1 cellular context compared by ENCODE assay signal in the genomic region with DNA sequence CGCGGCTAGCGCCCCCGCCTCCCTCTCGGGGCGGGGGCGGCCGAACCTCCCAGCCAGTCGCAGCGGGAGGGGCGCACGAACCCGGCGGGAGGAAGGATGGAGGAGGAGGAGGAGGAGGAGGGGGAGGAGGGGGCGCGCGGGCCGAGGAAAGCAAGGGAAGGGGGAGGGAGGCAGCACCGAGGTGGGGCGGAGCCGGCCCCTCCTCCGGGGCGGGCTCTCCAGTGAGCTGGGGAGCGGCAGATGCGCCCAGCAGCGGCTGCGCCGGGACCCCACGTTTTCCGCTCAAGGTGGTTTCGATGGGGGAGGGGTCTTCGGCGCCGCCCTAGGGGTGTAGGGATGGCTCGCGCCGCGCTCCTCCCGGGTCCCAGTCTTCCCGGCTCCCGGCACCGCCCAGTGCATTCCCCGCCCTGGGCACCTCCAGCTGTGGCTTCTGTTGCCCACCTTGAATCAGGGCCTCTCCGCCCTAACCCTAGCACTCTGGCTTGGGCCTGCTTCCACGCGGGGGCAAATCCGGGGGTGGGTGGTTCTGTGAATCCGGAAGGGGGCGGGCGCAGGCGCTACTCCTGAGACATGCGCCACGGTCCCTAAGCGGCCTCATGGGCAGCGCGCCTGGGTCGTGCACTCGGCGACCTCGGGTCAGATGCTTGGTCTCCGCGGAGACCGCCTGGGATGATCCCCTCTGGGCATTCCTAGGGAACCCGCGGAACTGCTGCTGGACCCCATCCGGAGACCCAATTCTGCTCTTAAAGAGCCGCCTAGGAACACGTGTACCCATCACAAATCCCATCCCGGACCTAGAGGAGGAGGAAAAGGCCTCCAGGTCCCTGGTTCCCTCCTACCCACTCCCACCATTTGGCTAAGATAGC.
TF ChIP-seq lines count a peak whose summit lies in the region.

A gene with protein sequence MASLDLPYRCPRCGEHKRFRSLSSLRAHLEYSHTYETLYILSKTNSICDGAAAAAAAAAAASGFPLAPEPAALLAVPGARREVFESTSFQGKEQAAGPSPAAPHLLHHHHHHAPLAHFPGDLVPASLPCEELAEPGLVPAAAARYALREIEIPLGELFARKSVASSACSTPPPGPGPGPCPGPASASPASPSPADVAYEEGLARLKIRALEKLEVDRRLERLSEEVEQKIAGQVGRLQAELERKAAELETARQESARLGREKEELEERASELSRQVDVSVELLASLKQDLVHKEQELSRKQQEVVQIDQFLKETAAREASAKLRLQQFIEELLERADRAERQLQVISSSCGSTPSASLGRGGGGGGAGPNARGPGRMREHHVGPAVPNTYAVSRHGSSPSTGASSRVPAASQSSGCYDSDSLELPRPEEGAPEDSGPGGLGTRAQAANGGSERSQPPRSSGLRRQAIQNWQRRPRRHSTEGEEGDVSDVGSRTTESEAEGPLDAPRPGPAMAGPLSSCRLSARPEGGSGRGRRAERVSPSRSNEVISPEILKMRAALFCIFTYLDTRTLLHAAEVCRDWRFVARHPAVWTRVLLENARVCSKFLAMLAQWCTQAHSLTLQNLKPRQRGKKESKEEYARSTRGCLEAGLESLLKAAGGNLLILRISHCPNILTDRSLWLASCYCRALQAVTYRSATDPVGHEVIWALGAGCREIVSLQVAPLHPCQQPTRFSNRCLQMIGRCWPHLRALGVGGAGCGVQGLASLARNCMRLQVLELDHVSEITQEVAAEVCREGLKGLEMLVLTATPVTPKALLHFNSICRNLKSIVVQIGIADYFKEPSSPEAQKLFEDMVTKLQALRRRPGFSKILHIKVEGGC (minus strand): TSS at position 183 of the 866 bp plus-strand sequence. CDS start 14,848 bp downstream, outside the sequence.

TF ChIP-seq in K562, 482 proteins besides CTCF, POLR2A, EP300 and RAD21 (continued from another document and continues in another):
- TF ChIP-seq, protein P1, sequence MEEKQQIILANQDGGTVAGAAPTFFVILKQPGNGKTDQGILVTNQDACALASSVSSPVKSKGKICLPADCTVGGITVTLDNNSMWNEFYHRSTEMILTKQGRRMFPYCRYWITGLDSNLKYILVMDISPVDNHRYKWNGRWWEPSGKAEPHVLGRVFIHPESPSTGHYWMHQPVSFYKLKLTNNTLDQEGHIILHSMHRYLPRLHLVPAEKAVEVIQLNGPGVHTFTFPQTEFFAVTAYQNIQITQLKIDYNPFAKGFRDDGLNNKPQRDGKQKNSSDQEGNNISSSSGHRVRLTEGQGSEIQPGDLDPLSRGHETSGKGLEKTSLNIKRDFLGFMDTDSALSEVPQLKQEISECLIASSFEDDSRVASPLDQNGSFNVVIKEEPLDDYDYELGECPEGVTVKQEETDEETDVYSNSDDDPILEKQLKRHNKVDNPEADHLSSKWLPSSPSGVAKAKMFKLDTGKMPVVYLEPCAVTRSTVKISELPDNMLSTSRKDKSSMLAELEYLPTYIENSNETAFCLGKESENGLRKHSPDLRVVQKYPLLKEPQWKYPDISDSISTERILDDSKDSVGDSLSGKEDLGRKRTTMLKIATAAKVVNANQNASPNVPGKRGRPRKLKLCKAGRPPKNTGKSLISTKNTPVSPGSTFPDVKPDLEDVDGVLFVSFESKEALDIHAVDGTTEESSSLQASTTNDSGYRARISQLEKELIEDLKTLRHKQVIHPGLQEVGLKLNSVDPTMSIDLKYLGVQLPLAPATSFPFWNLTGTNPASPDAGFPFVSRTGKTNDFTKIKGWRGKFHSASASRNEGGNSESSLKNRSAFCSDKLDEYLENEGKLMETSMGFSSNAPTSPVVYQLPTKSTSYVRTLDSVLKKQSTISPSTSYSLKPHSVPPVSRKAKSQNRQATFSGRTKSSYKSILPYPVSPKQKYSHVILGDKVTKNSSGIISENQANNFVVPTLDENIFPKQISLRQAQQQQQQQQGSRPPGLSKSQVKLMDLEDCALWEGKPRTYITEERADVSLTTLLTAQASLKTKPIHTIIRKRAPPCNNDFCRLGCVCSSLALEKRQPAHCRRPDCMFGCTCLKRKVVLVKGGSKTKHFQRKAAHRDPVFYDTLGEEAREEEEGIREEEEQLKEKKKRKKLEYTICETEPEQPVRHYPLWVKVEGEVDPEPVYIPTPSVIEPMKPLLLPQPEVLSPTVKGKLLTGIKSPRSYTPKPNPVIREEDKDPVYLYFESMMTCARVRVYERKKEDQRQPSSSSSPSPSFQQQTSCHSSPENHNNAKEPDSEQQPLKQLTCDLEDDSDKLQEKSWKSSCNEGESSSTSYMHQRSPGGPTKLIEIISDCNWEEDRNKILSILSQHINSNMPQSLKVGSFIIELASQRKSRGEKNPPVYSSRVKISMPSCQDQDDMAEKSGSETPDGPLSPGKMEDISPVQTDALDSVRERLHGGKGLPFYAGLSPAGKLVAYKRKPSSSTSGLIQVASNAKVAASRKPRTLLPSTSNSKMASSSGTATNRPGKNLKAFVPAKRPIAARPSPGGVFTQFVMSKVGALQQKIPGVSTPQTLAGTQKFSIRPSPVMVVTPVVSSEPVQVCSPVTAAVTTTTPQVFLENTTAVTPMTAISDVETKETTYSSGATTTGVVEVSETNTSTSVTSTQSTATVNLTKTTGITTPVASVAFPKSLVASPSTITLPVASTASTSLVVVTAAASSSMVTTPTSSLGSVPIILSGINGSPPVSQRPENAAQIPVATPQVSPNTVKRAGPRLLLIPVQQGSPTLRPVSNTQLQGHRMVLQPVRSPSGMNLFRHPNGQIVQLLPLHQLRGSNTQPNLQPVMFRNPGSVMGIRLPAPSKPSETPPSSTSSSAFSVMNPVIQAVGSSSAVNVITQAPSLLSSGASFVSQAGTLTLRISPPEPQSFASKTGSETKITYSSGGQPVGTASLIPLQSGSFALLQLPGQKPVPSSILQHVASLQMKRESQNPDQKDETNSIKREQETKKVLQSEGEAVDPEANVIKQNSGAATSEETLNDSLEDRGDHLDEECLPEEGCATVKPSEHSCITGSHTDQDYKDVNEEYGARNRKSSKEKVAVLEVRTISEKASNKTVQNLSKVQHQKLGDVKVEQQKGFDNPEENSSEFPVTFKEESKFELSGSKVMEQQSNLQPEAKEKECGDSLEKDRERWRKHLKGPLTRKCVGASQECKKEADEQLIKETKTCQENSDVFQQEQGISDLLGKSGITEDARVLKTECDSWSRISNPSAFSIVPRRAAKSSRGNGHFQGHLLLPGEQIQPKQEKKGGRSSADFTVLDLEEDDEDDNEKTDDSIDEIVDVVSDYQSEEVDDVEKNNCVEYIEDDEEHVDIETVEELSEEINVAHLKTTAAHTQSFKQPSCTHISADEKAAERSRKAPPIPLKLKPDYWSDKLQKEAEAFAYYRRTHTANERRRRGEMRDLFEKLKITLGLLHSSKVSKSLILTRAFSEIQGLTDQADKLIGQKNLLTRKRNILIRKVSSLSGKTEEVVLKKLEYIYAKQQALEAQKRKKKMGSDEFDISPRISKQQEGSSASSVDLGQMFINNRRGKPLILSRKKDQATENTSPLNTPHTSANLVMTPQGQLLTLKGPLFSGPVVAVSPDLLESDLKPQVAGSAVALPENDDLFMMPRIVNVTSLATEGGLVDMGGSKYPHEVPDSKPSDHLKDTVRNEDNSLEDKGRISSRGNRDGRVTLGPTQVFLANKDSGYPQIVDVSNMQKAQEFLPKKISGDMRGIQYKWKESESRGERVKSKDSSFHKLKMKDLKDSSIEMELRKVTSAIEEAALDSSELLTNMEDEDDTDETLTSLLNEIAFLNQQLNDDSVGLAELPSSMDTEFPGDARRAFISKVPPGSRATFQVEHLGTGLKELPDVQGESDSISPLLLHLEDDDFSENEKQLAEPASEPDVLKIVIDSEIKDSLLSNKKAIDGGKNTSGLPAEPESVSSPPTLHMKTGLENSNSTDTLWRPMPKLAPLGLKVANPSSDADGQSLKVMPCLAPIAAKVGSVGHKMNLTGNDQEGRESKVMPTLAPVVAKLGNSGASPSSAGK (IDR thresholded peaks at IDR 0.05), result 0 out of 2 replicates have a peak, but pooled peaks have one; percentile 48
- TF ChIP-seq ZKSCAN8 (CRISPR knock-in tag; IDR thresholded peaks at IDR 0.05), result no peak
- TF ChIP-seq POLR2G (IDR thresholded peaks at IDR 0.05; ENCODE audit: low read depth, low read length), result peak; percentile 72
- TF ChIP-seq, protein P2, sequence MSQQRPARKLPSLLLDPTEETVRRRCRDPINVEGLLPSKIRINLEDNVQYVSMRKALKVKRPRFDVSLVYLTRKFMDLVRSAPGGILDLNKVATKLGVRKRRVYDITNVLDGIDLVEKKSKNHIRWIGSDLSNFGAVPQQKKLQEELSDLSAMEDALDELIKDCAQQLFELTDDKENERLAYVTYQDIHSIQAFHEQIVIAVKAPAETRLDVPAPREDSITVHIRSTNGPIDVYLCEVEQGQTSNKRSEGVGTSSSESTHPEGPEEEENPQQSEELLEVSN (IDR thresholded peaks at IDR 0.05; ENCODE audit: borderline replicate concordance in 1 of 2, extremely low read depth in 1 of 2, insufficient read depth in 1 of 2, insufficient read length in 1 of 2, low read depth in 1 of 2, low read length in 1 of 2, poor library complexity in 1 of 2, severe bottlenecking in 1 of 2), result peak; percentile 38 to 62
- no peak for TF ChIP-seq ILK (tag; IDR thresholded peaks at IDR 0.05; ENCODE audit: borderline replicate concordance, low read depth)
- TF ChIP-seq ZBED1 (IDR thresholded peaks at IDR 0.05), result 0 out of 2 replicates have a peak, but pooled peaks have one; percentile 20
- TF ChIP-seq, protein P3, sequence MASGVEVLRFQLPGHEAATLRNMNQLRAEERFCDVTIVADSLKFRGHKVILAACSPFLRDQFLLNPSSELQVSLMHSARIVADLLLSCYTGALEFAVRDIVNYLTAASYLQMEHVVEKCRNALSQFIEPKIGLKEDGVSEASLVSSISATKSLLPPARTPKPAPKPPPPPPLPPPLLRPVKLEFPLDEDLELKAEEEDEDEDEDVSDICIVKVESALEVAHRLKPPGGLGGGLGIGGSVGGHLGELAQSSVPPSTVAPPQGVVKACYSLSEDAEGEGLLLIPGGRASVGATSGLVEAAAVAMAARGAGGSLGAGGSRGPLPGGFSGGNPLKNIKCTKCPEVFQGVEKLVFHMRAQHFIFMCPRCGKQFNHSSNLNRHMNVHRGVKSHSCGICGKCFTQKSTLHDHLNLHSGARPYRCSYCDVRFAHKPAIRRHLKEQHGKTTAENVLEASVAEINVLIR (CRISPR knock-in tag; IDR thresholded peaks at IDR 0.05), result no peak
- TF ChIP-seq GATA2 (CRISPR knock-in tag; IDR thresholded peaks at IDR 0.05), result no peak
- peak in 1 of 2 experiments; percentile 75 for TF ChIP-seq NCOA2 (IDR thresholded peaks at IDR 0.05; ENCODE audit: partially characterized antibody in 2 of 2)
- TF ChIP-seq, protein P4, sequence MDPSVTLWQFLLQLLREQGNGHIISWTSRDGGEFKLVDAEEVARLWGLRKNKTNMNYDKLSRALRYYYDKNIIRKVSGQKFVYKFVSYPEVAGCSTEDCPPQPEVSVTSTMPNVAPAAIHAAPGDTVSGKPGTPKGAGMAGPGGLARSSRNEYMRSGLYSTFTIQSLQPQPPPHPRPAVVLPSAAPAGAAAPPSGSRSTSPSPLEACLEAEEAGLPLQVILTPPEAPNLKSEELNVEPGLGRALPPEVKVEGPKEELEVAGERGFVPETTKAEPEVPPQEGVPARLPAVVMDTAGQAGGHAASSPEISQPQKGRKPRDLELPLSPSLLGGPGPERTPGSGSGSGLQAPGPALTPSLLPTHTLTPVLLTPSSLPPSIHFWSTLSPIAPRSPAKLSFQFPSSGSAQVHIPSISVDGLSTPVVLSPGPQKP (CRISPR knock-in tag; IDR thresholded peaks at IDR 0.05), result no peak
- TF ChIP-seq, protein P5, sequence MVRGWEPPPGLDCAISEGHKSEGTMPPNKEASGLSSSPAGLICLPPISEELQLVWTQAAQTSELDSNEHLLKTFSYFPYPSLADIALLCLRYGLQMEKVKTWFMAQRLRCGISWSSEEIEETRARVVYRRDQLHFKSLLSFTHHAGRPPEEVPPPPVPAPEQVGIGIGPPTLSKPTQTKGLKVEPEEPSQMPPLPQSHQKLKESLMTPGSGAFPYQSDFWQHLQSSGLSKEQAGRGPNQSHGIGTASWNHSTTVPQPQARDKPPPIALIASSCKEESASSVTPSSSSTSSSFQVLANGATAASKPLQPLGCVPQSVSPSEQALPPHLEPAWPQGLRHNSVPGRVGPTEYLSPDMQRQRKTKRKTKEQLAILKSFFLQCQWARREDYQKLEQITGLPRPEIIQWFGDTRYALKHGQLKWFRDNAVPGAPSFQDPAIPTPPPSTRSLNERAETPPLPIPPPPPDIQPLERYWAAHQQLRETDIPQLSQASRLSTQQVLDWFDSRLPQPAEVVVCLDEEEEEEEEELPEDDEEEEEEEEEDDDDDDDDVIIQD (CRISPR knock-in tag; IDR thresholded peaks at IDR 0.05), result no peak
- TF ChIP-seq MYC (IDR thresholded peaks at IDR 0.05; ENCODE audit: low read depth, low read length), result peak; percentile 54; the same call in 1 of the 2 replicates
- peak; percentile 33; the same call in 1 of the 2 replicates for TF ChIP-seq MYC (CRISPR knock-in tag; IDR thresholded peaks at IDR 0.05; ENCODE audit: borderline replicate concordance, low read depth)
- no peak for TF ChIP-seq ZNF431 (CRISPR knock-in tag; IDR thresholded peaks at IDR 0.05)
- TF ChIP-seq ELF2 (CRISPR knock-in tag; IDR thresholded peaks at IDR 0.05), result no peak
- TF ChIP-seq ZNF41 (CRISPR knock-in tag; conservative IDR thresholded peaks at IDR 0.05), result no peak
- 0 out of 2 replicates have a peak, but pooled peaks have one; percentile 62 for TF ChIP-seq ZNF695 (CRISPR knock-in tag; IDR thresholded peaks at IDR 0.05)
- TF ChIP-seq FOXA1 (IDR thresholded peaks at IDR 0.05; ENCODE audit: borderline replicate concordance), result no peak
- TF ChIP-seq, protein P6, sequence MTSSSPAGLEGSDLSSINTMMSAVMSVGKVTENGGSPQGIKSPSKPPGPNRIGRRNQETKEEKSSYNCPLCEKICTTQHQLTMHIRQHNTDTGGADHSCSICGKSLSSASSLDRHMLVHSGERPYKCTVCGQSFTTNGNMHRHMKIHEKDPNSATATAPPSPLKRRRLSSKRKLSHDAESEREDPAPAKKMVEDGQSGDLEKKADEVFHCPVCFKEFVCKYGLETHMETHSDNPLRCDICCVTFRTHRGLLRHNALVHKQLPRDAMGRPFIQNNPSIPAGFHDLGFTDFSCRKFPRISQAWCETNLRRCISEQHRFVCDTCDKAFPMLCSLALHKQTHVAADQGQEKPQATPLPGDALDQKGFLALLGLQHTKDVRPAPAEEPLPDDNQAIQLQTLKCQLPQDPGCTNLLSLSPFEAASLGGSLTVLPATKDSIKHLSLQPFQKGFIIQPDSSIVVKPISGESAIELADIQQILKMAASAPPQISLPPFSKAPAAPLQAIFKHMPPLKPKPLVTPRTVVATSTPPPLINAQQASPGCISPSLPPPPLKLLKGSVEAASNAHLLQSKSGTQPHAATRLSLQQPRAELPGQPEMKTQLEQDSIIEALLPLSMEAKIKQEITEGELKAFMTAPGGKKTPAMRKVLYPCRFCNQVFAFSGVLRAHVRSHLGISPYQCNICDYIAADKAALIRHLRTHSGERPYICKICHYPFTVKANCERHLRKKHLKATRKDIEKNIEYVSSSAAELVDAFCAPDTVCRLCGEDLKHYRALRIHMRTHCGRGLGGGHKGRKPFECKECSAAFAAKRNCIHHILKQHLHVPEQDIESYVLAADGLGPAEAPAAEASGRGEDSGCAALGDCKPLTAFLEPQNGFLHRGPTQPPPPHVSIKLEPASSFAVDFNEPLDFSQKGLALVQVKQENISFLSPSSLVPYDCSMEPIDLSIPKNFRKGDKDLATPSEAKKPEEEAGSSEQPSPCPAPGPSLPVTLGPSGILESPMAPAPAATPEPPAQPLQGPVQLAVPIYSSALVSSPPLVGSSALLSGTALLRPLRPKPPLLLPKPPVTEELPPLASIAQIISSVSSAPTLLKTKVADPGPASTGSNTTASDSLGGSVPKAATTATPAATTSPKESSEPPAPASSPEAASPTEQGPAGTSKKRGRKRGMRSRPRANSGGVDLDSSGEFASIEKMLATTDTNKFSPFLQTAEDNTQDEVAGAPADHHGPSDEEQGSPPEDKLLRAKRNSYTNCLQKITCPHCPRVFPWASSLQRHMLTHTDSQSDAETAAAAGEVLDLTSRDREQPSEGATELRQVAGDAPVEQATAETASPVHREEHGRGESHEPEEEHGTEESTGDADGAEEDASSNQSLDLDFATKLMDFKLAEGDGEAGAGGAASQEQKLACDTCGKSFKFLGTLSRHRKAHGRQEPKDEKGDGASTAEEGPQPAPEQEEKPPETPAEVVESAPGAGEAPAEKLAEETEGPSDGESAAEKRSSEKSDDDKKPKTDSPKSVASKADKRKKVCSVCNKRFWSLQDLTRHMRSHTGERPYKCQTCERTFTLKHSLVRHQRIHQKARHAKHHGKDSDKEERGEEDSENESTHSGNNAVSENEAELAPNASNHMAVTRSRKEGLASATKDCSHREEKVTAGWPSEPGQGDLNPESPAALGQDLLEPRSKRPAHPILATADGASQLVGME (CRISPR knock-in tag; IDR thresholded peaks at IDR 0.05), result no peak
- TF ChIP-seq RBFOX2 (IDR thresholded peaks at IDR 0.05; ENCODE audit: low read depth, low read length), result peak; percentile 62
